ENCODE assay signal across 9 cellular contexts in genomic region chr12:50923361-50924130, GRCh38. TPM values are rescaled to one million over a fixed set of nuclear protein-coding genes. Genes with fewer than 3 reads are reported as not detected.
DNase-seq lines count a peak whose midpoint lies in the region; ATAC-seq and TF ChIP-seq lines count a peak whose summit lies in the region.
"Had no signal": no experiment of that assay in that cellular context is flagged by ENCODE, and none has a peak within 500 bp of the region (broad histone marks: within the 10 kb centered on the region; RNA-seq: fewer than 3 reads in every experiment).

No MANE protein-coding gene starts in this region.

- DNase-seq in Caco-2 (no peak), OCI-LY7 (ENCODE audit: low spot score) (peak; percentile 64), epithelial cell of proximal tubule (ENCODE audit: low read depth) (no peak), trophoblast cell (no peak)
- no peak for DNase-seq in activated CD4-positive, alpha-beta T cell treated with anti-CD3 and anti-CD28 coated beads for 4 hours

- H3K4me2 ChIP-seq in OCI-LY7 (ENCODE audit: low read length), result peak overlapping the region; percentile 77
- H3K4me2 ChIP-seq in trophoblast cell (ENCODE audit: low read length), result peak overlapping the region; percentile 17

- H3K79me1 ChIP-seq in trophoblast cell (ENCODE audit: low read length), result peaks cover 36% of the 10 kb centered on the region

- H3K27me3 ChIP-seq in Caco-2 (replicated peaks; ENCODE audit: control insufficient read depth, insufficient read depth, low read length), result no peaks in the 10 kb centered on the region
- H3K27me3 ChIP-seq in trophoblast cell (ENCODE audit: insufficient read depth, low read length), result no peaks in the 10 kb centered on the region

- peaks cover 39% of the 10 kb centered on the region for H3K79me2 ChIP-seq in OCI-LY7 (ENCODE audit: insufficient read depth, low read depth, low read length)
- peaks cover 16% of the 10 kb centered on the region for H3K79me2 ChIP-seq in trophoblast cell (ENCODE audit: control insufficient read depth, insufficient read depth, low read length, poor library complexity)

- no peak overlapping the region for H3K9ac ChIP-seq in trophoblast cell (ENCODE audit: low read length)

- H2AFZ ChIP-seq in OCI-LY7 (ENCODE audit: low read length), result peak overlapping the region; percentile 95
- no peak overlapping the region for H2AFZ ChIP-seq in trophoblast cell (ENCODE audit: insufficient read depth, low read length, poor library complexity)

- peak overlapping the region; percentile 96 for H2BK120ac ChIP-seq in trophoblast cell (ENCODE audit: insufficient read depth, low read length, poor library complexity)

- H3K4me3 Mint-ChIP-seq in Caco-2 (ENCODE audit: unreplicated experiment), result peak overlapping the region; percentile 30

- H3K36me3 Mint-ChIP-seq in Caco-2 (ENCODE audit: insufficient read depth, unreplicated experiment), result no peaks in the 10 kb centered on the region

- peak overlapping the region; percentile 77 for H4K8ac ChIP-seq in trophoblast cell (ENCODE audit: low read depth, low read length)

- peak overlapping the region; percentile 82 for H3K18ac ChIP-seq in trophoblast cell (ENCODE audit: low read length)

- ATAC-seq in HG03342 (IDR thresholded peaks at IDR 0.05; ENCODE audit: unreplicated experiment) (no peak), HG02623 (IDR thresholded peaks at IDR 0.05; ENCODE audit: unreplicated experiment) (no peak), HG02798 (IDR thresholded peaks at IDR 0.05; ENCODE audit: poor library complexity, unreplicated experiment) (no peak)

- H2BK12ac ChIP-seq in trophoblast cell (ENCODE audit: low read length), result peak overlapping the region; percentile 100

- BruUV-seq in Caco-2 (replicated peaks; lab: Mats Ljungman, UMichigan) (no TSS peak), OCI-LY7 (replicated peaks; lab: Mats Ljungman, UMichigan) (TSS peak; percentile 96)

- peak overlapping the region; percentile 83 for H4K91ac ChIP-seq in trophoblast cell (ENCODE audit: low read depth, low read length)

- H3K9me3 Mint-ChIP-seq in Caco-2 (ENCODE audit: unreplicated experiment), result no peaks in the 10 kb centered on the region

- H3K27ac ChIP-seq in OCI-LY7 (ENCODE audit: low read depth, low read length, poor library complexity, severe bottlenecking), result peak overlapping the region; percentile 99
- H3K27ac ChIP-seq in trophoblast cell (ENCODE audit: low read depth, low read length), result peak overlapping the region; percentile 92

- peaks cover 15% of the 10 kb centered on the region for H3K4me1 ChIP-seq in Caco-2
- H3K4me1 ChIP-seq in OCI-LY7 (ENCODE audit: insufficient read depth, low read length, poor library complexity, severe bottlenecking), result peaks cover 53% of the 10 kb centered on the region
- H3K4me1 ChIP-seq in trophoblast cell (ENCODE audit: control insufficient read depth in 1 of 2, insufficient read depth in 2 of 2, low read length in 2 of 2), result peaks cover 28 to 31% of the 10 kb centered on the region in 2 experiments

- peak overlapping the region; percentile 30 for H4K12ac ChIP-seq in trophoblast cell (ENCODE audit: low read depth, low read length)

- peaks cover 24% of the 10 kb centered on the region for H3K4me1 Mint-ChIP-seq in Caco-2 (ENCODE audit: low read depth, unreplicated experiment)

- H3K36me3 ChIP-seq in Caco-2 (ENCODE audit: control insufficient read depth, insufficient read depth, low read length) (no peaks in the 10 kb centered on the region), OCI-LY7 (ENCODE audit: insufficient read depth, low read length) (0 out of 2 replicates have a peak, but pooled peaks cover 8% of the 10 kb centered on the region), trophoblast cell (ENCODE audit: control insufficient read depth in 1 of 2, insufficient read depth in 2 of 2, low read length in 2 of 2) (no peaks in the 10 kb centered on the region)

- no peak overlapping the region for H3K23ac ChIP-seq in trophoblast cell (ENCODE audit: low read length)

- intact Hi-C loops in Caco-2 (cut with micrococcal nuclease; ENCODE audit: unreplicated experiment) (no loop called here), OCI-LY7 (cut with micrococcal nuclease; ENCODE audit: unreplicated experiment) (loop anchor here (2.0 kb wide), 4 partner anchors 63 to 315 kb away; partner anchors contain the start of genes ATF1, DAZAP2 and SLC11A2)

- H3K4me3 ChIP-seq in Caco-2 (ENCODE audit: low read depth, low read length), result no peak overlapping the region
- peak overlapping the region; percentile 65 for H3K4me3 ChIP-seq in OCI-LY7 (ENCODE audit: low read depth, low read length, poor library complexity, severe bottlenecking)
- peak overlapping the region; percentile 71 for H3K4me3 ChIP-seq in epithelial cell of proximal tubule (ENCODE audit: low read depth, low read length)
- H3K4me3 ChIP-seq in trophoblast cell (ENCODE audit: low read depth, low read length), result no peak overlapping the region

- no CpG with 5 or more reads among the region's 8 CpGs for WGBS in trophoblast cell (ENCODE audit: extremely low coverage, insufficient coverage, insufficient read length)

- H3K27me3 Mint-ChIP-seq in Caco-2 (ENCODE audit: insufficient read depth, unreplicated experiment), result no peaks in the 10 kb centered on the region

- peak overlapping the region; percentile 84 for H3K14ac ChIP-seq in trophoblast cell (ENCODE audit: low read length)

- H3K9me3 ChIP-seq in Caco-2, result no peaks in the 10 kb centered on the region
- no peaks in the 10 kb centered on the region for H3K9me3 ChIP-seq in OCI-LY7 (ENCODE audit: low read length)
- H3K9me3 ChIP-seq in trophoblast cell (ENCODE audit: insufficient read depth, low read depth, low read length), result no peaks in the 10 kb centered on the region

- peak overlapping the region; percentile 98 for H2AK5ac ChIP-seq in trophoblast cell (ENCODE audit: low read length)

- TF ChIP-seq CTCF in Caco-2 (IDR thresholded peaks at IDR 0.05; ENCODE audit: insufficient read depth in 1 of 2, low read depth in 1 of 2, low read length in 1 of 2, severe bottlenecking in 1 of 2, unreplicated experiment in 1 of 2) (no peak), OCI-LY7 (conservative IDR thresholded peaks at IDR 0.05; ENCODE audit: low read length) (no peak), epithelial cell of proximal tubule (conservative IDR thresholded peaks at IDR 0.05; ENCODE audit: low read depth, low read length) (no peak)

- POLR2A ChIA-PET in Caco-2 (lab: Charles Lee), result no interaction called here
- POLR2A ChIA-PET in OCI-LY7 (lab: Charles Lee), result interaction anchor here (0.7 to 1.9 kb wide), 8 partner anchors 10 to 444 kb away, joined by 3 to 5 read pairs (median 3); no protein-coding TSS in a partner anchor

- H2BK5ac ChIP-seq in trophoblast cell (ENCODE audit: low read depth, low read length, poor library complexity), result peak overlapping the region; percentile 89

- H4K20me1 ChIP-seq in OCI-LY7 (ENCODE audit: insufficient read depth, low read length), result no peaks in the 10 kb centered on the region; the same call in 1 of the 2 replicates

- H3K9me2 ChIP-seq in OCI-LY7 (ENCODE audit: insufficient read depth, low read length), result no peaks in the 10 kb centered on the region

- H3K4ac ChIP-seq in trophoblast cell (ENCODE audit: low read depth, low read length), result peak overlapping the region; percentile 69

- CTCF ChIA-PET in Caco-2 (lab: Charles Lee), result no interaction called here
- CTCF ChIA-PET in OCI-LY7 (lab: Charles Lee; ENCODE audit: unreplicated experiment), result no interaction called here

- H3K27ac Mint-ChIP-seq in Caco-2 (ENCODE audit: unreplicated experiment), result no peak overlapping the region

RNA-seq across cellular contexts. Expression of gene HIGD1C, which starts 28.8 kb away (rescaled TPM):
- total RNA-seq in Caco-2 (2022) (not detected in 2 replicates), OCI-LY7 (2022) (not detected in 2 replicates), epithelial cell of proximal tubule (not detected in 2 replicates)
- not detected in 2 replicates for total RNA-seq in OCI-LY7 (2014; rRNA removed; shearing (Covaris generic))
- not detected in 2 replicates for polyA plus RNA-seq in trophoblast cell (2013)
- total RNA-seq: renal cortical epithelial cell had no signal

Comparison
In these comparisons a context has a peak if more than half of its experiments do, and no peak if none do; other contexts are left out.
1. H3K4me3 ChIP-seq: peak in OCI-LY7 (single experiment) and epithelial cell of proximal tubule (single experiment); none in Caco-2 (single experiment) and trophoblast cell (single experiment).